In the genomic region with DNA sequence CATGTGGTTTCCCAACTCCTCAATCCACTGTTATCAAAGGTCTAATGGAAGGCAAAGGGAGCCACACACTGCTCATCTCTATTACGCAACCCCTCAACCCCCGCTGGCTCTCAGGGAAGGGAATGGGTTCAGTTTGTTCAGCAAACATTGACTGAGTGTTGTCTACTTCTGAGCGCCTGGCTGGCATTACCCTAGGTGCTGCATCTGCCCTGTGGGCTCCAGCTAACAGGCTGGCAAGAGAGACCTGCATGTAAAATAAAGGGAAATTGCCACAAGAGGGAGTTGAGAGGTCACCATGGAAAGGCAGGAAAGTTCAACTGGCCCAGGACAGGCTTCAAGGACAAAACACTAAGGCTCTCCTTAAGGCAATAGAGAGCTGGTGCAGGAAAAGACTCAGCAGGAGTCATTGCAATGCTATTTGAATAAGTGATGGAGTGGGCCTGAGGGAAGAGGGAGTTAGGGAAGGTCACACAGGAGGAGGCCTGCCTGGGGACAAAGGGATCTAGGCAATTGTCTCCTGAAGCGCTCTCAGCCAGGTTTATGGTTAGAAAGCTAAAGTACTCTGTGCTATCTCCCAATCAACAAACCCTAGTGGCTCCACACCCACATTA, we compare ENCODE assay signal across 1 cellular context.
TF ChIP-seq lines count a peak whose summit lies in the region.

No MANE protein-coding gene starts in this region.

TF ChIP-seq in HepG2, 621 proteins besides CTCF, POLR2A, EP300 and RAD21 (continued from another document and continues in another):
- TF ChIP-seq, protein P1, sequence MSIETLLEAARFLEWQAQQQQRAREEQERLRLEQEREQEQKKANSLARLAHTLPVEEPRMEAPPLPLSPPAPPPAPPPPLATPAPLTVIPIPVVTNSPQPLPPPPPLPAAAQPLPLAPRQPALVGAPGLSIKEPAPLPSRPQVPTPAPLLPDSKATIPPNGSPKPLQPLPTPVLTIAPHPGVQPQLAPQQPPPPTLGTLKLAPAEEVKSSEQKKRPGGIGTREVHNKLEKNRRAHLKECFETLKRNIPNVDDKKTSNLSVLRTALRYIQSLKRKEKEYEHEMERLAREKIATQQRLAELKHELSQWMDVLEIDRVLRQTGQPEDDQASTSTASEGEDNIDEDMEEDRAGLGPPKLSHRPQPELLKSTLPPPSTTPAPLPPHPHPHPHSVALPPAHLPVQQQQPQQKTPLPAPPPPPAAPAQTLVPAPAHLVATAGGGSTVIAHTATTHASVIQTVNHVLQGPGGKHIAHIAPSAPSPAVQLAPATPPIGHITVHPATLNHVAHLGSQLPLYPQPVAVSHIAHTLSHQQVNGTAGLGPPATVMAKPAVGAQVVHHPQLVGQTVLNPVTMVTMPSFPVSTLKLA (IDR thresholded peaks at IDR 0.05), result no peak
- no peak for TF ChIP-seq SRSF9 (IDR thresholded peaks at IDR 0.05; ENCODE audit: borderline replicate concordance, insufficient read depth, low read depth, low read length, poor library complexity, severe bottlenecking)
- no peak for TF ChIP-seq NFKB2 (CRISPR knock-in tag; IDR thresholded peaks at IDR 0.05; ENCODE audit: borderline replicate concordance)
- no peak for TF ChIP-seq ZNF18 (CRISPR knock-in tag; IDR thresholded peaks at IDR 0.05; ENCODE audit: insufficient replicate concordance)
- TF ChIP-seq CENPX (CRISPR knock-in tag; IDR thresholded peaks at IDR 0.05), result no peak
- no peak for TF ChIP-seq ZNF10 (CRISPR knock-in tag; IDR thresholded peaks at IDR 0.05; ENCODE audit: borderline replicate concordance, low read depth)
- TF ChIP-seq ATF4 (CRISPR knock-in tag; IDR thresholded peaks at IDR 0.05), result peak in 1 of 2 experiments; percentile 39; a peak in 1 of 4 replicates
- TF ChIP-seq ZKSCAN8 (CRISPR knock-in tag; IDR thresholded peaks at IDR 0.05; ENCODE audit: borderline replicate concordance), result peak; percentile 86
- TF ChIP-seq, protein P2, sequence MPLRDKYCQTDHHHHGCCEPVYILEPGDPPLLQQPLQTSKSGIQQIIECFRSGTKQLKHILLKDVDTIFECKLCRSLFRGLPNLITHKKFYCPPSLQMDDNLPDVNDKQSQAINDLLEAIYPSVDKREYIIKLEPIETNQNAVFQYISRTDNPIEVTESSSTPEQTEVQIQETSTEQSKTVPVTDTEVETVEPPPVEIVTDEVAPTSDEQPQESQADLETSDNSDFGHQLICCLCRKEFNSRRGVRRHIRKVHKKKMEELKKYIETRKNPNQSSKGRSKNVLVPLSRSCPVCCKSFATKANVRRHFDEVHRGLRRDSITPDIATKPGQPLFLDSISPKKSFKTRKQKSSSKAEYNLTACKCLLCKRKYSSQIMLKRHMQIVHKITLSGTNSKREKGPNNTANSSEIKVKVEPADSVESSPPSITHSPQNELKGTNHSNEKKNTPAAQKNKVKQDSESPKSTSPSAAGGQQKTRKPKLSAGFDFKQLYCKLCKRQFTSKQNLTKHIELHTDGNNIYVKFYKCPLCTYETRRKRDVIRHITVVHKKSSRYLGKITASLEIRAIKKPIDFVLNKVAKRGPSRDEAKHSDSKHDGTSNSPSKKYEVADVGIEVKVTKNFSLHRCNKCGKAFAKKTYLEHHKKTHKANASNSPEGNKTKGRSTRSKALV (CRISPR knock-in tag; IDR thresholded peaks at IDR 0.05), result no peak
- TF ChIP-seq ADNP (CRISPR knock-in tag; IDR thresholded peaks at IDR 0.05), result no peak
- TF ChIP-seq ZNF253 (CRISPR knock-in tag; IDR thresholded peaks at IDR 0.05; ENCODE audit: borderline replicate concordance), result no peak
- no peak for TF ChIP-seq GTF2F1 (IDR thresholded peaks at IDR 0.05; ENCODE audit: low read length)
- no peak for TF ChIP-seq NFYB (CRISPR knock-in tag; IDR thresholded peaks at IDR 0.05)
- TF ChIP-seq, protein P3, sequence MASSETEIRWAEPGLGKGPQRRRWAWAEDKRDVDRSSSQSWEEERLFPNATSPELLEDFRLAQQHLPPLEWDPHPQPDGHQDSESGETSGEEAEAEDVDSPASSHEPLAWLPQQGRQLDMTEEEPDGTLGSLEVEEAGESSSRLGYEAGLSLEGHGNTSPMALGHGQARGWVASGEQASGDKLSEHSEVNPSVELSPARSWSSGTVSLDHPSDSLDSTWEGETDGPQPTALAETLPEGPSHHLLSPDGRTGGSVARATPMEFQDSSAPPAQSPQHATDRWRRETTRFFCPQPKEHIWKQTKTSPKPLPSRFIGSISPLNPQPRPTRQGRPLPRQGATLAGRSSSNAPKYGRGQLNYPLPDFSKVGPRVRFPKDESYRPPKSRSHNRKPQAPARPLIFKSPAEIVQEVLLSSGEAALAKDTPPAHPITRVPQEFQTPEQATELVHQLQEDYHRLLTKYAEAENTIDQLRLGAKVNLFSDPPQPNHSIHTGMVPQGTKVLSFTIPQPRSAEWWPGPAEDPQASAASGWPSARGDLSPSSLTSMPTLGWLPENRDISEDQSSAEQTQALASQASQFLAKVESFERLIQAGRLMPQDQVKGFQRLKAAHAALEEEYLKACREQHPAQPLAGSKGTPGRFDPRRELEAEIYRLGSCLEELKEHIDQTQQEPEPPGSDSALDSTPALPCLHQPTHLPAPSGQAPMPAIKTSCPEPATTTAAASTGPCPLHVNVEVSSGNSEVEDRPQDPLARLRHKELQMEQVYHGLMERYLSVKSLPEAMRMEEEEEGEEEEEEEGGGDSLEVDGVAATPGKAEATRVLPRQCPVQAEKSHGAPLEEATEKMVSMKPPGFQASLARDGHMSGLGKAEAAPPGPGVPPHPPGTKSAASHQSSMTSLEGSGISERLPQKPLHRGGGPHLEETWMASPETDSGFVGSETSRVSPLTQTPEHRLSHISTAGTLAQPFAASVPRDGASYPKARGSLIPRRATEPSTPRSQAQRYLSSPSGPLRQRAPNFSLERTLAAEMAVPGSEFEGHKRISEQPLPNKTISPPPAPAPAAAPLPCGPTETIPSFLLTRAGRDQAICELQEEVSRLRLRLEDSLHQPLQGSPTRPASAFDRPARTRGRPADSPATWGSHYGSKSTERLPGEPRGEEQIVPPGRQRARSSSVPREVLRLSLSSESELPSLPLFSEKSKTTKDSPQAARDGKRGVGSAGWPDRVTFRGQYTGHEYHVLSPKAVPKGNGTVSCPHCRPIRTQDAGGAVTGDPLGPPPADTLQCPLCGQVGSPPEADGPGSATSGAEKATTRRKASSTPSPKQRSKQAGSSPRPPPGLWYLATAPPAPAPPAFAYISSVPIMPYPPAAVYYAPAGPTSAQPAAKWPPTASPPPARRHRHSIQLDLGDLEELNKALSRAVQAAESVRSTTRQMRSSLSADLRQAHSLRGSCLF (CRISPR knock-in tag; IDR thresholded peaks at IDR 0.05; ENCODE audit: borderline replicate concordance), result no peak
- no peak for TF ChIP-seq HOXA9 (CRISPR knock-in tag; IDR thresholded peaks at IDR 0.05; ENCODE audit: borderline replicate concordance)
- TF ChIP-seq, protein P4, sequence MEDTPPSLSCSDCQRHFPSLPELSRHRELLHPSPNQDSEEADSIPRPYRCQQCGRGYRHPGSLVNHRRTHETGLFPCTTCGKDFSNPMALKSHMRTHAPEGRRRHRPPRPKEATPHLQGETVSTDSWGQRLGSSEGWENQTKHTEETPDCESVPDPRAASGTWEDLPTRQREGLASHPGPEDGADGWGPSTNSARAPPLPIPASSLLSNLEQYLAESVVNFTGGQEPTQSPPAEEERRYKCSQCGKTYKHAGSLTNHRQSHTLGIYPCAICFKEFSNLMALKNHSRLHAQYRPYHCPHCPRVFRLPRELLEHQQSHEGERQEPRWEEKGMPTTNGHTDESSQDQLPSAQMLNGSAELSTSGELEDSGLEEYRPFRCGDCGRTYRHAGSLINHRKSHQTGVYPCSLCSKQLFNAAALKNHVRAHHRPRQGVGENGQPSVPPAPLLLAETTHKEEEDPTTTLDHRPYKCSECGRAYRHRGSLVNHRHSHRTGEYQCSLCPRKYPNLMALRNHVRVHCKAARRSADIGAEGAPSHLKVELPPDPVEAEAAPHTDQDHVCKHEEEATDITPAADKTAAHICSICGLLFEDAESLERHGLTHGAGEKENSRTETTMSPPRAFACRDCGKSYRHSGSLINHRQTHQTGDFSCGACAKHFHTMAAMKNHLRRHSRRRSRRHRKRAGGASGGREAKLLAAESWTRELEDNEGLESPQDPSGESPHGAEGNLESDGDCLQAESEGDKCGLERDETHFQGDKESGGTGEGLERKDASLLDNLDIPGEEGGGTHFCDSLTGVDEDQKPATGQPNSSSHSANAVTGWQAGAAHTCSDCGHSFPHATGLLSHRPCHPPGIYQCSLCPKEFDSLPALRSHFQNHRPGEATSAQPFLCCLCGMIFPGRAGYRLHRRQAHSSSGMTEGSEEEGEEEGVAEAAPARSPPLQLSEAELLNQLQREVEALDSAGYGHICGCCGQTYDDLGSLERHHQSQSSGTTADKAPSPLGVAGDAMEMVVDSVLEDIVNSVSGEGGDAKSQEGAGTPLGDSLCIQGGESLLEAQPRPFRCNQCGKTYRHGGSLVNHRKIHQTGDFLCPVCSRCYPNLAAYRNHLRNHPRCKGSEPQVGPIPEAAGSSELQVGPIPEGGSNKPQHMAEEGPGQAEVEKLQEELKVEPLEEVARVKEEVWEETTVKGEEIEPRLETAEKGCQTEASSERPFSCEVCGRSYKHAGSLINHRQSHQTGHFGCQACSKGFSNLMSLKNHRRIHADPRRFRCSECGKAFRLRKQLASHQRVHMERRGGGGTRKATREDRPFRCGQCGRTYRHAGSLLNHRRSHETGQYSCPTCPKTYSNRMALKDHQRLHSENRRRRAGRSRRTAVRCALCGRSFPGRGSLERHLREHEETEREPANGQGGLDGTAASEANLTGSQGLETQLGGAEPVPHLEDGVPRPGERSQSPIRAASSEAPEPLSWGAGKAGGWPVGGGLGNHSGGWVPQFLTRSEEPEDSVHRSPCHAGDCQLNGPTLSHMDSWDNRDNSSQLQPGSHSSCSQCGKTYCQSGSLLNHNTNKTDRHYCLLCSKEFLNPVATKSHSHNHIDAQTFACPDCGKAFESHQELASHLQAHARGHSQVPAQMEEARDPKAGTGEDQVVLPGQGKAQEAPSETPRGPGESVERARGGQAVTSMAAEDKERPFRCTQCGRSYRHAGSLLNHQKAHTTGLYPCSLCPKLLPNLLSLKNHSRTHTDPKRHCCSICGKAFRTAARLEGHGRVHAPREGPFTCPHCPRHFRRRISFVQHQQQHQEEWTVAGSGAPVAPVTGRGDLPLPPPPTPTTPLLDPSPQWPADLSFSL (CRISPR knock-in tag; IDR thresholded peaks at IDR 0.05), result no peak
- TF ChIP-seq NR2F6 (IDR thresholded peaks at IDR 0.05), result peak; percentile 66
- peak; percentile 76; the same call in 1 of the 2 replicates for TF ChIP-seq NR2F6 (CRISPR knock-in tag; IDR thresholded peaks at IDR 0.05)
- no peak for TF ChIP-seq ARHGAP35 (CRISPR knock-in tag; IDR thresholded peaks at IDR 0.05; ENCODE audit: borderline replicate concordance)
- no peak for TF ChIP-seq ZNF274 (CRISPR knock-in tag; IDR thresholded peaks at IDR 0.05)
- TF ChIP-seq ZNF180 (CRISPR knock-in tag; IDR thresholded peaks at IDR 0.05; ENCODE audit: borderline replicate concordance, low read depth), result no peak
- TF ChIP-seq, protein P5, sequence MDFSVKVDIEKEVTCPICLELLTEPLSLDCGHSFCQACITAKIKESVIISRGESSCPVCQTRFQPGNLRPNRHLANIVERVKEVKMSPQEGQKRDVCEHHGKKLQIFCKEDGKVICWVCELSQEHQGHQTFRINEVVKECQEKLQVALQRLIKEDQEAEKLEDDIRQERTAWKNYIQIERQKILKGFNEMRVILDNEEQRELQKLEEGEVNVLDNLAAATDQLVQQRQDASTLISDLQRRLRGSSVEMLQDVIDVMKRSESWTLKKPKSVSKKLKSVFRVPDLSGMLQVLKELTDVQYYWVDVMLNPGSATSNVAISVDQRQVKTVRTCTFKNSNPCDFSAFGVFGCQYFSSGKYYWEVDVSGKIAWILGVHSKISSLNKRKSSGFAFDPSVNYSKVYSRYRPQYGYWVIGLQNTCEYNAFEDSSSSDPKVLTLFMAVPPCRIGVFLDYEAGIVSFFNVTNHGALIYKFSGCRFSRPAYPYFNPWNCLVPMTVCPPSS (IDR thresholded peaks at IDR 0.05), result no peak
- TF ChIP-seq SMAD9 (CRISPR knock-in tag; IDR thresholded peaks at IDR 0.05), result no peak
- TF ChIP-seq ZMYM2 (CRISPR knock-in tag; IDR thresholded peaks at IDR 0.05), result no peak
- TF ChIP-seq ZNF33A (CRISPR knock-in tag; IDR thresholded peaks at IDR 0.05; ENCODE audit: borderline replicate concordance), result no peak
- TF ChIP-seq RBM22 (optimal IDR thresholded peaks at IDR 0.05; ENCODE audit: low read length), result no peak
- peak; percentile 61; the same call in 1 of the 2 replicates for TF ChIP-seq KAT8 (CRISPR knock-in tag; IDR thresholded peaks at IDR 0.05)
- no peak for TF ChIP-seq ZNF44 (CRISPR knock-in tag; IDR thresholded peaks at IDR 0.05)
- peak; percentile 47; the same call in 1 of the 2 replicates for TF ChIP-seq ATF1 (CRISPR knock-in tag; IDR thresholded peaks at IDR 0.05)
- TF ChIP-seq HNRNPLL (IDR thresholded peaks at IDR 0.05; ENCODE audit: low read depth, low read length, poor library complexity, severe bottlenecking), result no peak
- no peak for TF ChIP-seq SNAI1 (CRISPR knock-in tag; IDR thresholded peaks at IDR 0.05; ENCODE audit: borderline replicate concordance)
- 0 out of 2 replicates have a peak, but pooled peaks have one; percentile 2 for TF ChIP-seq MAFF (IDR thresholded peaks at IDR 0.05; ENCODE audit: low read depth, low read length)
- no peak for TF ChIP-seq GABPA (IDR thresholded peaks at IDR 0.05; ENCODE audit: low read depth, low read length)
- TF ChIP-seq GABPA (CRISPR knock-in tag; IDR thresholded peaks at IDR 0.05; ENCODE audit: low read depth), result peak; percentile 53; the same call in 1 of the 2 replicates
- 0 out of 2 replicates have a peak, but pooled peaks have one; percentile 19 for TF ChIP-seq KDM3A (CRISPR knock-in tag; IDR thresholded peaks at IDR 0.05; ENCODE audit: low read depth)
- no peak for TF ChIP-seq TCF7L2 (IDR thresholded peaks at IDR 0.05; ENCODE audit: low read depth, low read length)
- no peak for TF ChIP-seq PAX8 (CRISPR knock-in tag; IDR thresholded peaks at IDR 0.05; ENCODE audit: borderline replicate concordance)
- no peak for TF ChIP-seq ZSCAN12 (CRISPR knock-in tag; IDR thresholded peaks at IDR 0.05)
